12 cellular contexts compared by ENCODE assay signal in the genomic region with DNA sequence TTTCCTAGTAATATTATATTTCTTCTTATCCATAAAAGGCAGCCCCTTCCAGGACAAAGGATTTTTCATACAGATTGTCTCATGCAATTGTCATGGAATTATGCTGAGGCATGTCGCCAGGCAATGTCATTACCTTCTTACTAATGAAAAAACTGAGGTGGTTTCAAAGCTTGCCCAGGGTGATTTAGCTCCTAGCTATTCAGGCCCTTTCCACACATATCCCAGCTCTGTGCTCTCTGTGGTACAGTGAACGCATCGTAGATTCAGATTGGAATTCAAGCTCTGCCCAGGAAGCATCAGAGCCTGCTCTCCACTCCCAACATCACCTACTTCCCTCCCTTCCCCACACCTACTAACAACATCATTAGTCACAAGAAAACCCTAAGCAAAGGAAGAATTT.
A peak's percentile ranks its signal among the peaks of the same experiment; 100 is the strongest.
DNase-seq lines count a peak whose midpoint lies in the region; ATAC-seq and TF ChIP-seq lines count a peak whose summit lies in the region.
"Had no signal": no experiment of that assay in that cellular context is flagged by ENCODE, and none has a peak within 500 bp of the region (broad histone marks: within the 10 kb centered on the region; RNA-seq: fewer than 3 reads in every experiment).

No MANE protein-coding gene starts in this region.

- H3K9me2 ChIP-seq in SK-N-SH: no peaks in the 10 kb centered on the region

- 26% methylated on average over 3 of the region's 3 CpGs for WGBS in SK-N-SH (ENCODE audit: low lambda C conversion rate)
- 75 to 88% methylated on average over 3 of the region's 3 CpGs for WGBS in sigmoid colon, 2 donors

- H3K4me3 ChIP-seq in SK-N-SH (ENCODE audit: low read depth in 2 of 2, low read length in 1 of 2) (no peak overlapping the region), fibroblast of lung (replicated peaks in 1 of 4; ENCODE audit: control extremely low read depth in 1 of 4, insufficient read depth in 1 of 4, low read depth in 3 of 4, low read length in 4 of 4) (no peak overlapping the region), sigmoid colon (no peak overlapping the region), upper lobe of right lung (no peak overlapping the region)
- H3K4me3 ChIP-seq: lower lobe of right lung had no signal

- H3K27me3 ChIP-seq in SK-N-SH (ENCODE audit: insufficient read depth) (no peaks in the 10 kb centered on the region), fibroblast of lung (ENCODE audit: control insufficient read depth, insufficient read depth, low read length) (no peaks in the 10 kb centered on the region), sigmoid colon (no peaks in the 10 kb centered on the region), upper lobe of right lung (no peaks in the 10 kb centered on the region)

- peak overlapping the region; percentile 46 for H3K4me2 ChIP-seq in SK-N-SH
- H3K4me2 ChIP-seq in fibroblast of lung (ENCODE audit: extremely low read depth, insufficient read depth, low read length): no peak overlapping the region

- DNase-seq in EL (peak; percentile 72), SK-N-SH (no peak), fibroblast of lung (ENCODE audit: low read depth in 2 of 2) (peak; percentile 54 to 95), sigmoid colon (no peak), upper lobe of right lung (no peak), T1000 (lab: John Stamatoyannopoulos, UW) (no peak), Kasumi-1 (lab: John Stamatoyannopoulos, UW) (no peak)
- DNase-seq: activated gamma-delta T cell; lower lobe of right lung; NCI-H1694 treated with DMSO at 0.1 percent for 48 hours; stimulated activated naive CD4-positive, alpha-beta T cell had no signal

- no peak for TF ChIP-seq EP300 in SK-N-SH (IDR thresholded peaks at IDR 0.05; ENCODE audit: borderline replicate concordance in 1 of 2, low read depth in 1 of 2, low read length in 1 of 2)
- TF ChIP-seq EP300 in sigmoid colon (IDR thresholded peaks at IDR 0.05): no peak

- peaks cover 0 to 31% of the 10 kb centered on the region in 2 experiments; a peak in 3 of 4 replicates for H3K4me1 ChIP-seq in SK-N-SH (ENCODE audit: control insufficient read depth in 1 of 2, insufficient read depth in 2 of 2, low read depth in 1 of 2, low read length in 1 of 2)
- H3K4me1 ChIP-seq in fibroblast of lung (ENCODE audit: control insufficient read depth, extremely low read depth, insufficient read depth, low read length): peaks cover 5% of the 10 kb centered on the region
- H3K4me1 ChIP-seq in sigmoid colon: peaks cover 0 to 43% (median 40%) of the 10 kb centered on the region in 4 donors
- peaks cover 10% of the 10 kb centered on the region for H3K4me1 ChIP-seq in upper lobe of right lung

- no peak for TF ChIP-seq CTCF in SK-N-SH (IDR thresholded peaks at IDR 0.05)
- TF ChIP-seq CTCF in fibroblast of lung (conservative IDR thresholded peaks at IDR 0.05 in 1 of 2, IDR thresholded peaks at IDR 0.05 in 1 of 2; ENCODE audit: low read depth in 1 of 2, low read length in 2 of 2): no peak
- no peak for TF ChIP-seq CTCF in sigmoid colon (IDR thresholded peaks at IDR 0.05)
- no peak for TF ChIP-seq CTCF in upper lobe of right lung (IDR thresholded peaks at IDR 0.05)

- CTCF ChIA-PET in SK-N-SH (lab: Yijun Ruan, JAX): interaction anchor here (1.1 to 1.4 kb wide), 2 partner anchors 16 to 139 kb away, joined by 3 read pairs; no protein-coding TSS in a partner anchor

- POLR2A ChIA-PET in SK-N-SH (lab: Yijun Ruan, JAX): no interaction called here

- H4K20me1 ChIP-seq in SK-N-SH (ENCODE audit: insufficient read depth): peaks cover 45% of the 10 kb centered on the region
- H4K20me1 ChIP-seq in fibroblast of lung (ENCODE audit: control insufficient read depth, extremely low read depth, insufficient read depth, low read length): peaks cover 1% of the 10 kb centered on the region

- peaks cover 0 to 28% of the 10 kb centered on the region in 2 experiments for H3K36me3 ChIP-seq in SK-N-SH (replicated peaks in 1 of 2; ENCODE audit: control insufficient read depth in 1 of 2, insufficient read depth in 2 of 2, low read length in 1 of 2)
- H3K36me3 ChIP-seq in fibroblast of lung (ENCODE audit: control insufficient read depth, insufficient read depth, low read length): peaks cover 4% of the 10 kb centered on the region
- no peaks in the 10 kb centered on the region for H3K36me3 ChIP-seq in sigmoid colon
- no peaks in the 10 kb centered on the region for H3K36me3 ChIP-seq in upper lobe of right lung
- H3K36me3 ChIP-seq: lower lobe of right lung had no signal

- ATAC-seq in GM21528 (IDR thresholded peaks at IDR 0.05; ENCODE audit: low FRiP score, unreplicated experiment) (no peak), upper lobe of right lung (no peak)

- TF ChIP-seq RAD21 in SK-N-SH (IDR thresholded peaks at IDR 0.05; ENCODE audit: low read length): no peak

- H3K9ac ChIP-seq in SK-N-SH: no peak overlapping the region; the same call in 1 of the 2 replicates
- H3K9ac ChIP-seq in fibroblast of lung (ENCODE audit: insufficient read depth, low read length): no peak overlapping the region

- intact Hi-C loops in sigmoid colon (cut with DNase I): no loop called here
- intact Hi-C loops in upper lobe of right lung (cut with DNase I): no loop called here

- H3F3A ChIP-seq in SK-N-SH (replicated peaks; ENCODE audit: insufficient read depth): peaks cover 26% of the 10 kb centered on the region

- peaks cover 99% of the 10 kb centered on the region for H3K79me2 ChIP-seq in SK-N-SH (ENCODE audit: insufficient read depth)
- H3K79me2 ChIP-seq in fibroblast of lung (ENCODE audit: control insufficient read depth, insufficient read depth, low read length): peaks cover 89% of the 10 kb centered on the region

- H2AFZ ChIP-seq in SK-N-SH (ENCODE audit: low read depth): no peak overlapping the region
- H2AFZ ChIP-seq in fibroblast of lung (ENCODE audit: low read length): no peak overlapping the region

- H3K9me3 ChIP-seq in SK-N-SH (no peaks in the 10 kb centered on the region), fibroblast of lung (ENCODE audit: control insufficient read depth, insufficient read depth, low read depth, low read length) (no peaks in the 10 kb centered on the region), sigmoid colon (peaks cover 0 to 5% (median 0%) of the 10 kb centered on the region in 4 donors), upper lobe of right lung (no peaks in the 10 kb centered on the region)

- no peak for TF ChIP-seq POLR2A in sigmoid colon (IDR thresholded peaks at IDR 0.05)

- H3K27ac ChIP-seq in SK-N-SH (ENCODE audit: low read depth in 2 of 2, low read length in 1 of 2) (peak overlapping the region in 1 of 2 experiments; percentile 56; a peak in 2 of 4 replicates), fibroblast of lung (ENCODE audit: insufficient read depth, low read length) (no peak overlapping the region), sigmoid colon (peak overlapping the region; percentile 9 to 80 (median 62)), upper lobe of right lung (no peak overlapping the region)
- H3K27ac ChIP-seq: lower lobe of right lung had no signal

TF ChIP-seq in SK-N-SH, 30 proteins besides CTCF, POLR2A, EP300 and RAD21:
- no peak for TF ChIP-seq YY1 (IDR thresholded peaks at IDR 0.05; ENCODE audit: low read depth)
- TF ChIP-seq FOSL2 (IDR thresholded peaks at IDR 0.05; ENCODE audit: borderline replicate concordance, low read depth): peak; percentile 48; the same call in 1 of the 2 replicates
- TF ChIP-seq JUND (IDR thresholded peaks at IDR 0.05): no peak
- TF ChIP-seq MXI1 (IDR thresholded peaks at IDR 0.05; ENCODE audit: low read depth, low read length): no peak
- TF ChIP-seq NFIC (IDR thresholded peaks at IDR 0.05; ENCODE audit: borderline replicate concordance): peak; percentile 43; the same call in 1 of the 2 replicates
- TF ChIP-seq, protein P1, sequence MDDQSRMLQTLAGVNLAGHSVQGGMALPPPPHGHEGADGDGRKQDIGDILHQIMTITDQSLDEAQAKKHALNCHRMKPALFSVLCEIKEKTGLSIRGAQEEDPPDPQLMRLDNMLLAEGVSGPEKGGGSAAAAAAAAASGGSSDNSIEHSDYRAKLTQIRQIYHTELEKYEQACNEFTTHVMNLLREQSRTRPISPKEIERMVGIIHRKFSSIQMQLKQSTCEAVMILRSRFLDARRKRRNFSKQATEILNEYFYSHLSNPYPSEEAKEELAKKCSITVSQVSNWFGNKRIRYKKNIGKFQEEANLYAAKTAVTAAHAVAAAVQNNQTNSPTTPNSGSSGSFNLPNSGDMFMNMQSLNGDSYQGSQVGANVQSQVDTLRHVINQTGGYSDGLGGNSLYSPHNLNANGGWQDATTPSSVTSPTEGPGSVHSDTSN (IDR thresholded peaks at IDR 0.05): peak; percentile 25; the same call in 1 of the 2 replicates
- no peak for TF ChIP-seq SIN3A (IDR thresholded peaks at IDR 0.05; ENCODE audit: borderline replicate concordance, low read depth, low read length)
- no peak for TF ChIP-seq FOXM1 (IDR thresholded peaks at IDR 0.05; ENCODE audit: low read depth)
- no peak for TF ChIP-seq TAF1 (IDR thresholded peaks at IDR 0.05; ENCODE audit: borderline replicate concordance, low read depth, low read length)
- no peak; the same call in 1 of the 2 replicates for TF ChIP-seq TCF12 (IDR thresholded peaks at IDR 0.05)

Comparison
In these comparisons a context has a peak if more than half of its experiments do, and no peak if none do; other contexts are left out.
1. DNase-seq: peak in EL (single experiment) and fibroblast of lung (2 of 2); none in SK-N-SH (single experiment), sigmoid colon (single experiment), upper lobe of right lung (single experiment), T1000 (single experiment) and Kasumi-1 (0 of 2).
2. H3K27ac ChIP-seq: peak in sigmoid colon (4 of 4); none in fibroblast of lung (single experiment) and upper lobe of right lung (single experiment).